In the genomic region with DNA sequence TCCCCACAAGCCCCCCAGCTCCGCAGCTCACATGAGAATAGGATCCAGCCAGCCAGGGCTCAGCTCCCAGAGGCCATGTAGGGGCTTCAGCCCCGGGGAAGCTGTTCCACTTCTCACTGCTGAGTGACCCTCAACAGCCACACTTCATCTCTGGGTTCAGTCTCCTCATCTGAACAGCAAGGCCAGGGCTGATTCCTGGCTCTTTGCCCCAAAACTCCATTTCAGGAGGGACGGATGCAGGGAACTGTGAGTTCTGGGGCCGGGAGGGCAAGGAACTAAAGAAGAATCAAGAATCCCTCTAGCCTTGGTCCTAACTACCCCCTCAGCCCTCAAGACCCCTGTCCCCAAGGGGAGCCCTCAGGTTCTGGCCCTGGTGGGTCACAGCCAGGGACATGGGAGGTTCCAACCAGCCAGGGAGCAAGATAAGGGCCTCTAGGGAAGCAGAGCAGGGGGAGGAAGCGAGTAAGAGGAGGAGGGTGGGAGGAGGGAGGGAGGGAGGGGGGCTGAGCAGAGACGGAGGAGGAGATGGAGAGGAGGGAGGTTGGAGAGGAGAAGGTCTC, we compare ENCODE assay signal across 24 cellular contexts. TPM values are rescaled to one million over a fixed set of nuclear protein-coding genes. Genes with fewer than 3 reads are reported as not detected.
DNase-seq lines count a peak whose midpoint lies in the region; ATAC-seq and TF ChIP-seq lines count a peak whose summit lies in the region.
"Had no signal": no experiment of that assay in that cellular context is flagged by ENCODE, and none has a peak within 500 bp of the region (broad histone marks: within the 10 kb centered on the region; RNA-seq: fewer than 3 reads in every experiment).

No MANE protein-coding gene starts in this region.

- peak overlapping the region; percentile 71 for H3K27ac Mint-ChIP-seq in neural crest cell (ENCODE audit: unreplicated experiment)
- H3K27ac Mint-ChIP-seq: activated naive CD4-positive, alpha-beta T cell treated with anti-CD3 and anti-CD28 coated beads, Interleukin-2, amount 50 U/mL, for 24 hours; B cell; memory B cell; stimulated activated naive B cell treated with anti-CD40 and anti-IgM and Interleukin-4, amounts not matched to agents 10 μg/mL and 1 μg/mL and 100 μg/mL, for 72 hours had no signal

- no peaks in the 10 kb centered on the region for H3K36me3 Mint-ChIP-seq in neural crest cell (ENCODE audit: low read depth)
- no peaks in the 10 kb centered on the region for H3K36me3 Mint-ChIP-seq in activated T-cell treated with anti-CD3 and anti-CD28 coated beads, Interleukin-2, amount 50 U/mL, for 4 hours (ENCODE audit: insufficient read depth)
- H3K36me3 Mint-ChIP-seq: activated naive CD4-positive, alpha-beta T cell treated with anti-CD3 and anti-CD28 coated beads, Interleukin-2, amount 50 U/mL, for 24 hours; memory B cell; naive thymus-derived CD4-positive, alpha-beta T cell had no signal

- H3K4me3 ChIP-seq in cardiac muscle cell (no peak overlapping the region), left ventricle myocardium inferior (no peak overlapping the region), uterus (no peak overlapping the region), right lobe of liver (no peak overlapping the region)
- H3K4me3 ChIP-seq: GM12878, PC-9 had no signal

- H3K36me3 ChIP-seq in cardiac muscle cell, result no peaks in the 10 kb centered on the region
- no peaks in the 10 kb centered on the region for H3K36me3 ChIP-seq in left ventricle myocardium inferior
- no peaks in the 10 kb centered on the region for H3K36me3 ChIP-seq in uterus
- H3K36me3 ChIP-seq in right lobe of liver, result no peaks in the 10 kb centered on the region

- TF ChIP-seq POLR2A in uterus (IDR thresholded peaks at IDR 0.05) (no peak), right lobe of liver (IDR thresholded peaks at IDR 0.05) (no peak)

- TF ChIP-seq CTCF in cardiac muscle cell (IDR thresholded peaks at IDR 0.05; ENCODE audit: low read depth, low read length) (no peak), left ventricle myocardium inferior (IDR thresholded peaks at IDR 0.05; ENCODE audit: borderline replicate concordance) (no peak), neural crest cell (conservative IDR thresholded peaks at IDR 0.05) (no peak), uterus (IDR thresholded peaks at IDR 0.05) (no peak), right lobe of liver (IDR thresholded peaks at IDR 0.05) (no peak)

- 25% methylated on average over 3 of the region's 6 CpGs for WGBS in right lobe of liver (ENCODE audit: insufficient coverage, low coverage, low lambda C conversion rate, missing lambda C conversion rate)

- DNase-seq in cardiac muscle cell (ENCODE audit: low read depth in 1 of 2, low spot score in 1 of 2) (peak in 1 of 2 donors; percentile 42), left ventricle myocardium inferior (no peak), neural crest cell (ENCODE audit: low read depth, low spot score) (no peak), uterus (no peak), right lobe of liver (no peak)
- DNase-seq in activated T-cell treated with anti-CD3 and anti-CD28 coated beads, Interleukin-2, amount 50 U/mL, for 4 hours, result no peak
- DNase-seq in activated effector memory CD4-positive, alpha-beta T cell treated with anti-CD3 and anti-CD28 coated beads, Interleukin-2, amount 50 U/mL, for 16 hours, result no peak
- DNase-seq: activated CD4-positive, alpha-beta T cell treated with anti-CD3 and anti-CD28 coated beads for 4 hours; aorta; DMS79; effector CD4-positive, alpha-beta T cell; HCEC 1CT; naive thymus-derived CD4-positive, alpha-beta T cell; NCI-H187; NCI-H446; PC-9; stimulated activated naive B cell treated with anti-CD40 and anti-IgM and Interleukin-4, amounts not matched to agents 10 μg/mL and 1 μg/mL and 100 μg/mL, for 72 hours had no signal

- no peaks in the 10 kb centered on the region for H3K9me3 ChIP-seq in cardiac muscle cell (ENCODE audit: low read depth)
- no peaks in the 10 kb centered on the region for H3K9me3 ChIP-seq in left ventricle myocardium inferior (replicated peaks)
- H3K9me3 ChIP-seq in uterus, result no peaks in the 10 kb centered on the region
- H3K9me3 ChIP-seq in right lobe of liver, result no peaks in the 10 kb centered on the region

- ATAC-seq in right lobe of liver, result no peak
- no peak for ATAC-seq in activated T-cell treated with anti-CD3 and anti-CD28 coated beads, Interleukin-2, amount 50 U/mL, for 4 hours
- ATAC-seq: esophagus mucosa; GM12878; naive thymus-derived CD4-positive, alpha-beta T cell; stimulated activated naive B cell treated with anti-CD40 and anti-IgM and Interleukin-4, amounts not matched to agents 10 μg/mL and 1 μg/mL and 100 μg/mL, for 72 hours had no signal

- H3K4me1 Mint-ChIP-seq in neural crest cell, result peaks cover 64% of the 10 kb centered on the region
- no peaks in the 10 kb centered on the region for H3K4me1 Mint-ChIP-seq in activated T-cell treated with anti-CD3 and anti-CD28 coated beads, Interleukin-2, amount 50 U/mL, for 4 hours (ENCODE audit: low read depth)
- H3K4me1 Mint-ChIP-seq: activated naive CD4-positive, alpha-beta T cell treated with anti-CD3 and anti-CD28 coated beads, Interleukin-2, amount 50 U/mL, for 24 hours had no signal

- H3K27ac ChIP-seq in cardiac muscle cell (peak overlapping the region; percentile 44), left ventricle myocardium inferior (replicated peaks) (no peak overlapping the region), cingulate gyrus (ENCODE audit: low read depth, low read length) (peak overlapping the region; percentile 19), uterus (peak overlapping the region; percentile 69 to 83), right lobe of liver (no peak overlapping the region)
- H3K27ac ChIP-seq: parathyroid adenoma, PC-9 had no signal

- H3K27me3 Mint-ChIP-seq in neural crest cell (ENCODE audit: low read depth), result no peaks in the 10 kb centered on the region
- H3K27me3 Mint-ChIP-seq in activated T-cell treated with anti-CD3 and anti-CD28 coated beads, Interleukin-2, amount 50 U/mL, for 4 hours (ENCODE audit: low read depth), result peaks cover 33% of the 10 kb centered on the region
- H3K27me3 Mint-ChIP-seq: activated naive CD4-positive, alpha-beta T cell treated with anti-CD3 and anti-CD28 coated beads, Interleukin-2, amount 50 U/mL, for 24 hours had no signal

- H3K27me3 ChIP-seq in cardiac muscle cell (no peaks in the 10 kb centered on the region), left ventricle myocardium inferior (ENCODE audit: low read depth) (no peaks in the 10 kb centered on the region), uterus (no peaks in the 10 kb centered on the region), right lobe of liver (no peaks in the 10 kb centered on the region)

- H3K4me3 Mint-ChIP-seq in neural crest cell, result no peak overlapping the region
- H3K4me3 Mint-ChIP-seq in activated T-cell treated with anti-CD3 and anti-CD28 coated beads, Interleukin-2, amount 50 U/mL, for 4 hours, result no peak overlapping the region
- H3K4me3 Mint-ChIP-seq: activated naive CD4-positive, alpha-beta T cell treated with anti-CD3 and anti-CD28 coated beads, Interleukin-2, amount 50 U/mL, for 24 hours; B cell; memory B cell; naive thymus-derived CD4-positive, alpha-beta T cell; stimulated activated naive B cell treated with anti-CD40 and anti-IgM and Interleukin-4, amounts not matched to agents 10 μg/mL and 1 μg/mL and 100 μg/mL, for 72 hours had no signal

- intact Hi-C loops in left ventricle myocardium inferior (cut with micrococcal nuclease), result no loop called here
- intact Hi-C loops in uterus (cut with DNase I; ENCODE audit: low total_unique reads), result no loop called here
- intact Hi-C loops in right lobe of liver (cut with DNase I), result no loop called here

- H3K4me1 ChIP-seq in cardiac muscle cell (ENCODE audit: low read depth) (peaks cover 23% of the 10 kb centered on the region), left ventricle myocardium inferior (peaks cover 38% of the 10 kb centered on the region), uterus (peaks cover 0 to 8% of the 10 kb centered on the region in 2 donors), right lobe of liver (no peaks in the 10 kb centered on the region)
- H3K4me1 ChIP-seq: parathyroid adenoma had no signal

- H3K9me3 Mint-ChIP-seq in neural crest cell, result no peaks in the 10 kb centered on the region
- H3K9me3 Mint-ChIP-seq in activated T-cell treated with anti-CD3 and anti-CD28 coated beads, Interleukin-2, amount 50 U/mL, for 4 hours, result no peaks in the 10 kb centered on the region
- H3K9me3 Mint-ChIP-seq: activated naive CD4-positive, alpha-beta T cell treated with anti-CD3 and anti-CD28 coated beads, Interleukin-2, amount 50 U/mL, for 24 hours; memory B cell had no signal

RNA-seq across cellular contexts. Expression of a gene that starts 13.1 kb away (rescaled TPM):
- total RNA-seq in cardiac muscle cell (87.1 and 89.2 TPM in 2 replicates), left ventricle myocardium inferior (25.3 TPM), neural crest cell (116 and 129 TPM in 2 replicates), uterus (10 to 100 TPM; 12.4 to 38.3 (median 30.5) TPM), right lobe of liver (10 to 100 TPM; 13.8 to 45.7 (median 16.2) TPM)
- 85.2 and 95.7 TPM in 2 replicates for polyA plus RNA-seq in cardiac muscle cell
- total RNA-seq in activated T-cell treated with anti-CD3 and anti-CD28 coated beads, Interleukin-2, amount 50 U/mL, for 4 hours, result 1 to 10 TPM in 1 of 3 donors, under 1 TPM in 2; 0.55 to 1.0 (median 0.68) TPM

Comparison
In these comparisons a context has a peak if more than half of its experiments do, and no peak if none do; other contexts are left out.
1. H3K27ac ChIP-seq: peak in cardiac muscle cell (single experiment), cingulate gyrus (single experiment) and uterus (2 of 2); none in left ventricle myocardium inferior (single experiment) and right lobe of liver (0 of 3).
2. RNA of a gene that starts 13.1 kb away (total RNA-seq): 116 to 129 TPM in neural crest cell, 87.1 to 89.2 TPM in cardiac muscle cell, 12.4 to 38.3 TPM in uterus, 25.3 TPM in left ventricle myocardium inferior (single experiment) and 13.8 to 45.7 TPM in right lobe of liver; 0.55 to 1.0 TPM in activated T-cell treated with anti-CD3 and anti-CD28 coated beads, Interleukin-2, amount 50 U/mL, for 4 hours; every median in the first group is over 4 times any median in the second.